ENCODE assay signal across 37 cellular contexts in the genomic region with DNA sequence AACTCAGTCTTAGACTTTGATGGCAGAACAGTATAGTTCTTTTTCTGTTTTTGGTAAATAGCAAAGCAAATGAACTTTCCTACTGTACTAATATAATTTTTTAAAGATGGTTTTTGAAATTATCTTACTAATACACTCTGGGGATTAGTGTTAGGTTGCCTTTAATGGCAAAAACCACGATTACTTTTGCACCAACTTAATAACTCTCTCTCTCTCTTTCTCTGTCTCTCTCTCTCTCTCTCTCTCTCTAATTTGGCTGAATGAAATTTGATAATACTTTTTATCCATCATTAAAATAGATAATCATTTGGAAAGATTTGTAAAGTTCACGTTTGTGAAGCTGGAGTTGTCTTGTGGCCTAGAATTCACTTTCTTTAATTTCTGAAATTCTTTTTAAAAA.
"Had no signal": no experiment of that assay in that cellular context is flagged by ENCODE, and none has a peak within 500 bp of the region (broad histone marks: within the 10 kb centered on the region; RNA-seq: fewer than 3 reads in every experiment).

No MANE protein-coding gene starts in this region.

- H3K27ac ChIP-seq: adrenal gland, ascending aorta, body of pancreas, brain microvascular endothelial cell, breast epithelium, cardiac muscle cell had no signal

- DNase-seq: activated effector memory CD4-positive, alpha-beta T cell treated with anti-CD3 and anti-CD28 coated beads, Interleukin-2, amount 50 U/mL, for 16 hours; activated effector memory CD4-positive, alpha-beta T cell treated with Interleukin-2 at 50 U/mL for 16 hours; activated gamma-delta T cell; activated gamma-delta T cell treated with Interleukin-2 at 50 U/mL for 16 hours; activated naive CD4-positive, alpha-beta T cell; activated naive CD4-positive, alpha-beta T cell treated with anti-CD3 and anti-CD28 coated beads for 36 hours; activated naive CD4-positive, alpha-beta T cell treated with anti-CD3 and anti-CD28 coated beads, Interleukin-2, amount 10 ng/mL, durations not matched to agents 7 days and 5 days; activated naive CD4-positive, alpha-beta T cell treated with anti-CD3 and anti-CD28 coated beads, Interleukin-2, amount 50 U/mL, for 16 hours; activated naive CD4-positive, alpha-beta T cell treated with Interleukin-2 at 50 U/mL for 16 hours; activated naive CD8-positive, alpha-beta T cell treated with anti-CD3 and anti-CD28 coated beads for 36 hours; activated naive CD8-positive, alpha-beta T cell treated with anti-CD3 and anti-CD28 coated beads, Interleukin-2, amount 10 ng/mL, durations not matched to agents 7 days and 5 days; activated T-cell treated with anti-CD3 and anti-CD28 coated beads, Interleukin-2, amount 50 U/mL, for 1 hour; activated T-cell treated with anti-CD3 and anti-CD28 coated beads, Interleukin-2, amount 50 U/mL, for 24 hours; activated T-cell treated with anti-CD3 and anti-CD28 coated beads, Interleukin-2, amount 50 U/mL, for 4 hours; activated T-cell treated with anti-CD3 and anti-CD28 coated beads, Interleukin-2, amount 50 U/mL, for 48 hours; activated T-cell treated with anti-CD3 and anti-CD28 coated beads, Interleukin-2, amount 50 U/mL, for 72 hours; adrenal gland; amniotic stem cell; amygdala; anterior cingulate cortex; aorta; body of pancreas; brain microvascular endothelial cell; caudate nucleus; central memory CD4-positive, alpha-beta T cell; cerebellar nuclear complex had no signal

- H3K27me3 Mint-ChIP-seq: activated naive CD4-positive, alpha-beta T cell treated with anti-CD3 and anti-CD28 coated beads, Interleukin-2, amount 10 ng/mL, durations not matched to agents 7 days and 5 days; activated naive CD4-positive, alpha-beta T cell treated with anti-CD3 and anti-CD28 coated beads, Interleukin-2, amount 50 U/mL, for 24 hours; activated naive CD8-positive, alpha-beta T cell; activated naive CD8-positive, alpha-beta T cell treated with anti-CD3 and anti-CD28 coated beads for 36 hours; activated naive CD8-positive, alpha-beta T cell treated with anti-CD3 and anti-CD28 coated beads, Interleukin-2, amount 10 ng/mL, durations not matched to agents 7 days and 5 days; activated T-cell treated with anti-CD3 and anti-CD28 coated beads, Interleukin-2, amount 50 U/mL, for 24 hours; activated T-helper 17 cell treated with anti-CD3 and anti-CD28 coated beads, Interleukin-2, amount 50 U/mL, for 72 hours; central memory CD8-positive, alpha-beta T cell had no signal

- H3K27ac Mint-ChIP-seq: activated naive CD4-positive, alpha-beta T cell treated with anti-CD3 and anti-CD28 coated beads for 36 hours; activated naive CD4-positive, alpha-beta T cell treated with anti-CD3 and anti-CD28 coated beads, Interleukin-2, amount 10 ng/mL, durations not matched to agents 7 days and 5 days; activated naive CD4-positive, alpha-beta T cell treated with anti-CD3 and anti-CD28 coated beads, Interleukin-2, amount 50 U/mL, for 24 hours; activated naive CD4-positive, alpha-beta T cell treated with anti-CD3 and anti-CD28 coated beads, Interleukin-2, amount 50 U/mL, for 72 hours; activated naive CD8-positive, alpha-beta T cell; activated naive CD8-positive, alpha-beta T cell treated with anti-CD3 and anti-CD28 coated beads for 36 hours; activated naive CD8-positive, alpha-beta T cell treated with anti-CD3 and anti-CD28 coated beads, Interleukin-2, amount 10 ng/mL, durations not matched to agents 7 days and 5 days; activated T-cell treated with anti-CD3 and anti-CD28 coated beads, Interleukin-2, amount 50 U/mL, for 24 hours; activated T-cell treated with anti-CD3 and anti-CD28 coated beads, Interleukin-2, amount 50 U/mL, for 72 hours; activated T-helper 1 cell treated with anti-CD3 and anti-CD28 coated beads, Interleukin-12 subunit alpha, Interleukin-12 subunit beta, Interleukin-2, Interleukin-4 antibody, amounts not matched to agents 30 ng/mL and 10 ng/mL and 1 ng/mL, durations not matched to agents 14 hours and 24 hours and 36 hours; activated T-helper 17 cell treated with anti-CD3 and anti-CD28 coated beads, Interleukin-2, amount 50 U/mL, for 72 hours; activated T-helper 2 cell treated with anti-CD3 and anti-CD28 coated beads, Interferon-gamma antibody, Interleukin-2, Interleukin-4, amounts not matched to agents 10 μg/mL and 5 μg/mL and 100 μg/mL, durations not matched to agents 14 hours and 24 hours and 36 hours; brain had no signal

- H3K4me1 ChIP-seq: adrenal gland, body of pancreas, breast epithelium had no signal

- ATAC-seq: activated naive CD4-positive, alpha-beta T cell treated with anti-CD3 and anti-CD28 coated beads, Interleukin-2, amount 50 U/mL, for 72 hours; activated T-cell treated with anti-CD3 and anti-CD28 coated beads, Interleukin-2, amount 50 U/mL, for 4 hours; activated T-cell treated with anti-CD3 and anti-CD28 coated beads, Interleukin-2, amount 50 U/mL, for 72 hours; activated T-helper 17 cell treated with anti-CD3 and anti-CD28 coated beads, Interleukin-2, amount 50 U/mL, for 72 hours; body of pancreas had no signal

- H3K4me3 ChIP-seq: adrenal gland, ascending aorta, body of pancreas, breast epithelium, cardiac muscle cell had no signal

- H3K9me3 ChIP-seq: adrenal gland, ascending aorta, body of pancreas, breast epithelium had no signal

- H3K9me3 Mint-ChIP-seq: activated naive CD4-positive, alpha-beta T cell treated with anti-CD3 and anti-CD28 coated beads for 36 hours; activated naive CD4-positive, alpha-beta T cell treated with anti-CD3 and anti-CD28 coated beads, Interleukin-2, amount 10 ng/mL, durations not matched to agents 7 days and 5 days; activated naive CD4-positive, alpha-beta T cell treated with anti-CD3 and anti-CD28 coated beads, Interleukin-2, amount 50 U/mL, for 24 hours; activated naive CD4-positive, alpha-beta T cell treated with anti-CD3 and anti-CD28 coated beads, Interleukin-2, amount 50 U/mL, for 72 hours; activated naive CD8-positive, alpha-beta T cell treated with anti-CD3 and anti-CD28 coated beads for 36 hours; activated naive CD8-positive, alpha-beta T cell treated with anti-CD3 and anti-CD28 coated beads, Interleukin-2, amount 10 ng/mL, durations not matched to agents 7 days and 5 days; activated T-cell treated with anti-CD3 and anti-CD28 coated beads, Interleukin-2, amount 50 U/mL, for 24 hours; activated T-cell treated with anti-CD3 and anti-CD28 coated beads, Interleukin-2, amount 50 U/mL, for 4 hours; activated T-cell treated with anti-CD3 and anti-CD28 coated beads, Interleukin-2, amount 50 U/mL, for 72 hours; activated T-helper 17 cell treated with anti-CD3 and anti-CD28 coated beads, Interleukin-2, amount 50 U/mL, for 72 hours; activated T-helper 2 cell treated with anti-CD3 and anti-CD28 coated beads, Interferon-gamma antibody, Interleukin-2, Interleukin-4, amounts not matched to agents 10 μg/mL and 5 μg/mL and 100 μg/mL, durations not matched to agents 14 hours and 24 hours and 36 hours; central memory CD8-positive, alpha-beta T cell had no signal

- H3K36me3 ChIP-seq: brain microvascular endothelial cell, breast epithelium, cardiac muscle cell had no signal

- H3K4me3 Mint-ChIP-seq: activated naive CD4-positive, alpha-beta T cell treated with anti-CD3 and anti-CD28 coated beads for 36 hours; activated naive CD4-positive, alpha-beta T cell treated with anti-CD3 and anti-CD28 coated beads, Interleukin-2, amount 10 ng/mL, durations not matched to agents 7 days and 5 days; activated naive CD4-positive, alpha-beta T cell treated with anti-CD3 and anti-CD28 coated beads, Interleukin-2, amount 50 U/mL, for 24 hours; activated naive CD8-positive, alpha-beta T cell; activated naive CD8-positive, alpha-beta T cell treated with anti-CD3 and anti-CD28 coated beads for 36 hours; activated naive CD8-positive, alpha-beta T cell treated with anti-CD3 and anti-CD28 coated beads, Interleukin-2, amount 10 ng/mL, durations not matched to agents 7 days and 5 days; activated T-cell treated with anti-CD3 and anti-CD28 coated beads, Interleukin-2, amount 50 U/mL, for 24 hours; activated T-cell treated with anti-CD3 and anti-CD28 coated beads, Interleukin-2, amount 50 U/mL, for 4 hours; activated T-cell treated with anti-CD3 and anti-CD28 coated beads, Interleukin-2, amount 50 U/mL, for 72 hours; activated T-helper 1 cell treated with anti-CD3 and anti-CD28 coated beads, Interleukin-12 subunit alpha, Interleukin-12 subunit beta, Interleukin-2, Interleukin-4 antibody, amounts not matched to agents 30 ng/mL and 10 ng/mL and 1 ng/mL, durations not matched to agents 14 hours and 24 hours and 36 hours; activated T-helper 17 cell treated with anti-CD3 and anti-CD28 coated beads, Interleukin-2, amount 50 U/mL, for 72 hours; brain; central memory CD8-positive, alpha-beta T cell had no signal

- H3K27me3 ChIP-seq: adrenal gland, ascending aorta, body of pancreas, brain microvascular endothelial cell, breast epithelium, cardiac muscle cell had no signal
